8 cellular contexts compared by ENCODE assay signal in the genomic region with DNA sequence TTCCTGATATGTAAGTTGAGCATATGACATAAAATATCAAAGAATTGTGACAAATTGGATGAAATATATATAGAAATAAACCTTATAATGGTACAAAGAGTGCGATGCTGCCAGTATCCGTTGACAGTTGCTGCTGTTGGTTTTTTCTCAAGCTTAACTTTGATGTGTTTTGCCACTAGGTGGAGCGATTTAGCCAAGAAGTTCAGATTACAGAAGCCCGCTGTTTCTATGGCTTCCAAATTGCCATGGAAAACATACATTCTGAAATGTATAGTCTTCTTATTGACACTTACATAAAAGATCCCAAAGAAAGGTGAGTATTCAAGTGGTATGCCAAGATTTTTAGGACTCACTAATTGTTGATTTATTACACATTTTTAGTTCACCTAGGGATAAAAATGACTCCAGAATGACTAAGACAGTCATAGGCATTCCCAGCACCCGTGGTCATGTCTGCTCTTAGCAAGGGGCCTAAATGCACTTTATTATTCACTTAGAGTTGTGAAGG. TPM values are rescaled to one million over a fixed set of nuclear protein-coding genes. Genes with fewer than 3 reads are reported as not detected.
DNase-seq lines count a peak whose midpoint lies in the region; ATAC-seq, FAIRE-seq and TF ChIP-seq lines count a peak whose summit lies in the region.

No MANE protein-coding gene starts in this region.

- H3K4me1 Mint-ChIP-seq in naive thymus-derived CD4-positive, alpha-beta T cell: peaks cover 21 to 77% (median 37%) of the 10 kb centered on the region in 7 donors

- peak overlapping the region; percentile 92 for H3K4me2 ChIP-seq in SU-DHL-6 (ENCODE audit: low read depth, low read length, poor library complexity, severe bottlenecking)

- peak overlapping the region; percentile 87 for H3K9ac ChIP-seq in SU-DHL-6 (ENCODE audit: low read length)

- peaks cover 43% of the 10 kb centered on the region for H4K20me1 ChIP-seq in SU-DHL-6 (ENCODE audit: low read depth, low read length)

- H3K4me1 ChIP-seq in A673 (ENCODE audit: insufficient read depth, low read length, poor library complexity, severe bottlenecking): peaks cover 18% of the 10 kb centered on the region
- peaks cover 24 to 29% of the 10 kb centered on the region in 2 donors for H3K4me1 ChIP-seq in naive thymus-derived CD4-positive, alpha-beta T cell (ENCODE audit: control insufficient read depth in 2 of 2, insufficient read depth in 2 of 2, low read length in 2 of 2)

- DNase-seq in A673 (ENCODE audit: low spot score) (peak; percentile 83), NCI-H146 treated with DMSO at 0.1 percent for 48 hours (lab: John Stamatoyannopoulos, UW; ENCODE audit: unreplicated experiment) (peak; percentile 74), dermis microvascular lymphatic vessel endothelial cell (ENCODE audit: low read depth in 2 of 2) (peak; percentile 75 to 83), cortex of kidney (lab: John Stamatoyannopoulos, UW) (no peak)
- peak in 7 of 9 donors; percentile 61 to 80 (median 77) for DNase-seq in naive thymus-derived CD4-positive, alpha-beta T cell
- DNase-seq in activated CD4-positive, CD25-positive, alpha-beta regulatory T cell treated with anti-CD3 and anti-CD28 coated beads, Interleukin-2, amount 50 U/mL, for 72 hours: no peak

- TF ChIP-seq CTCF in A673 (conservative IDR thresholded peaks at IDR 0.05; ENCODE audit: low read depth, low read length): peak; percentile 69
- peak; percentile 35 for TF ChIP-seq CTCF in SU-DHL-6 (IDR thresholded peaks at IDR 0.05; ENCODE audit: insufficient read depth, low read length, poor library complexity, severe bottlenecking)

- H3K36me3 Mint-ChIP-seq in naive thymus-derived CD4-positive, alpha-beta T cell: peaks cover 0 to 43% (median 0%) of the 10 kb centered on the region in 5 donors

- H3K36me3 ChIP-seq in A673 (ENCODE audit: insufficient read depth, low read length, poor library complexity, severe bottlenecking): peaks cover 63% of the 10 kb centered on the region
- peaks cover 61% of the 10 kb centered on the region for H3K36me3 ChIP-seq in SU-DHL-6 (ENCODE audit: low read length)
- no peaks in the 10 kb centered on the region for H3K36me3 ChIP-seq in naive thymus-derived CD4-positive, alpha-beta T cell (ENCODE audit: control insufficient read depth in 2 of 3, insufficient read depth in 3 of 3, low read length in 3 of 3)

- FAIRE-seq in G401.6 (lab: Jason Lieb, UNC): peak; percentile 87

- peak overlapping the region in 2 of 9 donors; percentile 23 to 85 for H3K27ac Mint-ChIP-seq in naive thymus-derived CD4-positive, alpha-beta T cell

- no TSS peak for BruUV-seq in A673 (replicated peaks; lab: Mats Ljungman, UMichigan)

- H3K9me2 ChIP-seq in SU-DHL-6 (replicated peaks; ENCODE audit: insufficient read depth, low read length): no peaks in the 10 kb centered on the region

- H3K9me3 Mint-ChIP-seq in naive thymus-derived CD4-positive, alpha-beta T cell: no peaks in the 10 kb centered on the region

- no peak overlapping the region for H2AFZ ChIP-seq in SU-DHL-6 (ENCODE audit: low read depth, low read length, severe bottlenecking)

- peaks cover 0 to 24% (median 10%) of the 10 kb centered on the region in 5 donors for H3K27me3 Mint-ChIP-seq in naive thymus-derived CD4-positive, alpha-beta T cell

- H3K27me3 ChIP-seq in A673 (replicated peaks; ENCODE audit: insufficient read depth, low read depth, low read length, poor library complexity) (no peaks in the 10 kb centered on the region), SU-DHL-6 (ENCODE audit: low read length) (no peaks in the 10 kb centered on the region)
- H3K27me3 ChIP-seq in naive thymus-derived CD4-positive, alpha-beta T cell (ENCODE audit: control insufficient read depth in 2 of 2, insufficient read depth in 2 of 2, low read length in 2 of 2): peaks cover 0 to 7% of the 10 kb centered on the region in 2 donors

- H3K9me3 ChIP-seq in A673 (ENCODE audit: low read depth, low read length, poor library complexity, severe bottlenecking) (no peaks in the 10 kb centered on the region), SU-DHL-6 (ENCODE audit: insufficient read depth, low read length) (no peaks in the 10 kb centered on the region)
- H3K9me3 ChIP-seq in naive thymus-derived CD4-positive, alpha-beta T cell (ENCODE audit: control insufficient read depth in 2 of 3, low read length in 3 of 3): no peaks in the 10 kb centered on the region

- peaks cover 75% of the 10 kb centered on the region for H3F3A ChIP-seq in SU-DHL-6 (ENCODE audit: insufficient read depth)

- intact Hi-C loops in A673 (cut with micrococcal nuclease; ENCODE audit: unreplicated experiment): loop anchor here (1.0 to 5.0 kb wide), 3 partner anchors 284 to 543 kb away; no protein-coding TSS in a partner anchor
- intact Hi-C loops in naive thymus-derived CD4-positive, alpha-beta T cell (cut with micrococcal nuclease): loop anchor here (1.0 to 10.0 kb wide), 14 partner anchors 18 to 1343 kb away; partner anchors contain the start of genes E2F6 (in 1 of the 2), IAH1 (in 1 of the 2), PDIA6 (in 1 of the 2) and TAF1B (in 1 of the 2)

- H3K79me2 ChIP-seq in SU-DHL-6 (ENCODE audit: insufficient read depth, low read length): peaks cover 85% of the 10 kb centered on the region

- H3K4me3 ChIP-seq in A673 (ENCODE audit: low read depth, low read length, poor library complexity, severe bottlenecking) (peak overlapping the region; percentile 88), SU-DHL-6 (ENCODE audit: insufficient read depth, low read length, poor library complexity, severe bottlenecking) (peak overlapping the region; percentile 81)
- H3K4me3 ChIP-seq in naive thymus-derived CD4-positive, alpha-beta T cell (ENCODE audit: low read length): no peak overlapping the region

- ATAC-seq in naive thymus-derived CD4-positive, alpha-beta T cell: no peak

- H3K27ac ChIP-seq in A673 (ENCODE audit: low read depth, low read length, poor library complexity, severe bottlenecking) (peak overlapping the region; percentile 34), SU-DHL-6 (ENCODE audit: low read depth, low read length) (peak overlapping the region; percentile 90)
- H3K27ac ChIP-seq in naive thymus-derived CD4-positive, alpha-beta T cell (ENCODE audit: low read depth, low read length): no peak overlapping the region

- CTCF ChIA-PET in A673 (lab: Charles Lee): interaction anchor here (0.8 to 2.8 kb wide), 4 partner anchors 25 to 310 kb away, joined by 3 to 42 read pairs (median 8); no protein-coding TSS in a partner anchor
- CTCF ChIA-PET in naive thymus-derived CD4-positive, alpha-beta T cell (lab: Charles Lee): interaction anchor here (0.6 to 3.7 kb wide), 17 partner anchors 9 to 535 kb away, joined by 3 to 50 read pairs (median 3); partner anchors contain the start of gene ODC1

- POLR2A ChIA-PET in A673 (lab: Charles Lee; ENCODE audit: low non-redundant PET): interaction anchor here (0.7 kb wide), 1 partner anchor 49 kb away, joined by 4 read pairs; no protein-coding TSS in a partner anchor
- POLR2A ChIA-PET in naive thymus-derived CD4-positive, alpha-beta T cell (lab: Charles Lee): interaction anchor here (0.6 to 1.1 kb wide), 2 partner anchors 181 to 310 kb away, joined by 4 to 5 read pairs; no protein-coding TSS in a partner anchor

- H3K4me3 Mint-ChIP-seq in naive thymus-derived CD4-positive, alpha-beta T cell: peak overlapping the region in 5 of 10 donors; percentile 9 to 96 (median 11)

RNA-seq across cellular contexts. Expression of gene RRM2, which starts 2.1 kb away (rescaled TPM):
- total RNA-seq in A673 (2021) (414 and 486 TPM in 2 replicates), dermis microvascular lymphatic vessel endothelial cell (18.1 and 29.1 TPM in 2 replicates)
- total RNA-seq in naive thymus-derived CD4-positive, alpha-beta T cell: 100 to 1,000 TPM in 1 of 5 experiments, 1 to 10 TPM in 1, under 1 TPM in 3; 0.13 to 330 (median 0.51) TPM
- polyA plus RNA-seq in naive thymus-derived CD4-positive, alpha-beta T cell: not detected

RNA-seq across cellular contexts. Expression of gene CYS1, which starts 44.4 kb away (rescaled TPM):
- total RNA-seq in A673 (2021): not detected in 2 replicates
- total RNA-seq in dermis microvascular lymphatic vessel endothelial cell: under 0.01 TPM in 2 replicates
- 1 to 10 TPM in 1 of 5 experiments, not detected in 4; 1.3 TPM for total RNA-seq in naive thymus-derived CD4-positive, alpha-beta T cell
- polyA plus RNA-seq in naive thymus-derived CD4-positive, alpha-beta T cell: not detected

Comparison
In these comparisons a context has a peak if more than half of its experiments do, and no peak if none do; other contexts are left out.
1. DNase-seq: peak in A673 (single experiment), NCI-H146 treated with DMSO at 0.1 percent for 48 hours (single experiment), dermis microvascular lymphatic vessel endothelial cell (2 of 2) and naive thymus-derived CD4-positive, alpha-beta T cell (7 of 9); none in cortex of kidney (single experiment) and activated CD4-positive, CD25-positive, alpha-beta regulatory T cell treated with anti-CD3 and anti-CD28 coated beads, Interleukin-2, amount 50 U/mL, for 72 hours (single experiment).